In genomic region chr17:77892469-77893143, GRCh38 we compare ENCODE assay signal across 12 cellular contexts.
A peak's percentile ranks its signal among the peaks of the same experiment; 100 is the strongest.
DNase-seq lines count a peak whose midpoint lies in the region; ATAC-seq, FAIRE-seq and TF ChIP-seq lines count a peak whose summit lies in the region.
"Had no signal": no experiment of that assay in that cellular context is flagged by ENCODE, and none has a peak within 500 bp of the region (broad histone marks: within the 10 kb centered on the region; RNA-seq: fewer than 3 reads in every experiment).

No MANE protein-coding gene starts in this region.

- H3K27me3 ChIP-seq in BLaER1 treated with 17β-estradiol and CSF1 and Interleukin-3, amounts not matched to agents 10 nM and 100 nM: peaks cover 6 to 67% (median 18%) of the 10 kb centered on the region in 11 experiments
- H3K27me3 ChIP-seq in HepG2 (ENCODE audit: control insufficient read depth in 1 of 2, insufficient read depth in 2 of 2, low read length in 2 of 2): peaks cover 4 to 55% of the 10 kb centered on the region in 2 experiments; a peak in 4 of 5 replicates
- no peaks in the 10 kb centered on the region for H3K27me3 ChIP-seq in uterus

- no peak overlapping the region for H3K4me3 ChIP-seq in BLaER1 treated with 17β-estradiol and CSF1 and Interleukin-3, amounts not matched to agents 10 nM and 100 nM
- H3K4me3 ChIP-seq in HepG2 (replicated peaks in 1 of 3; ENCODE audit: insufficient read depth in 1 of 3, low read depth in 2 of 3, low read length in 3 of 3) (no peak overlapping the region), uterus (no peak overlapping the region)
- H3K4me3 ChIP-seq: SJCRH30 had no signal

- ATAC-seq in SK-N-SH treated with all-trans-retinoic acid at 6 μM for 48 hours (peak; percentile 38; the same call in 2 of the 3 replicates), HepG2 (peak; percentile 59)
- ATAC-seq in activated CD8-positive, alpha-beta memory T cell treated with anti-CD3 and anti-CD28 coated beads, Interleukin-2, amount 10 ng/mL, durations not matched to agents 7 days and 5 days: no peak
- ATAC-seq: activated T-helper 17 cell treated with anti-CD3 and anti-CD28 coated beads, Interleukin-2, amount 50 U/mL, for 72 hours; natural killer cell had no signal

- no peak for TF ChIP-seq POLR2A in HepG2 (IDR thresholded peaks at IDR 0.05; ENCODE audit: insufficient read depth in 1 of 2, low read depth in 2 of 2, low read length in 2 of 2)
- TF ChIP-seq POLR2A in uterus (IDR thresholded peaks at IDR 0.05): no peak

- H3K4me2 ChIP-seq in BLaER1 treated with 17β-estradiol and CSF1 and Interleukin-3, amounts not matched to agents 10 nM and 100 nM: peak overlapping the region in 8 of 11 experiments; percentile 27 to 63 (median 50); a peak in 13 of 22 replicates
- no peak overlapping the region for H3K4me2 ChIP-seq in HepG2 (ENCODE audit: low read depth, low read length)

- no peak overlapping the region for H3K9ac ChIP-seq in BLaER1 treated with 17β-estradiol and CSF1 and Interleukin-3, amounts not matched to agents 10 nM and 100 nM
- H3K9ac ChIP-seq in HepG2 (ENCODE audit: insufficient read depth, low read depth, low read length): no peak overlapping the region

- CTCF ChIA-PET in HepG2 (lab: Yijun Ruan, JAX; ENCODE audit: low intra/inter-chr PET ratio, low total read pairs): no interaction called here
- CTCF ChIA-PET in activated CD8-positive, alpha-beta memory T cell treated with anti-CD3 and anti-CD28 coated beads, Interleukin-2, amount 10 ng/mL, durations not matched to agents 7 days and 5 days (lab: Charles Lee): interaction anchor here (0.7 to 2.7 kb wide), 3 partner anchors 11 to 66 kb away, joined by 3 to 14 read pairs (median 4); partner anchors contain the start of gene TNRC6C

- no peak for DNase-seq in GM13977 (ENCODE audit: low spot score)
- DNase-seq in HepG2 (ENCODE audit: low spot score): peak; percentile 36
- no peak for DNase-seq in activated CD8-positive, alpha-beta memory T cell treated with anti-CD3 and anti-CD28 coated beads, Interleukin-2, amount 10 ng/mL, durations not matched to agents 7 days and 5 days
- no peak for DNase-seq in DMS153 (lab: John Stamatoyannopoulos, UW)
- DNase-seq in uterus: no peak
- no peak for DNase-seq in ureter (ENCODE audit: low spot score)
- DNase-seq: KG1, natural killer cell had no signal

- H2AFZ ChIP-seq in HepG2 (ENCODE audit: low read length): no peak overlapping the region

- FAIRE-seq in HepG2 (lab: Jason Lieb, UNC): peak; percentile 46

- POLR2A ChIA-PET in HepG2 (lab: Yijun Ruan, JAX): no interaction called here

- in situ Hi-C loops in GM13977 (cut with MboI; ENCODE audit: low pct_unique_long_range_greater_than_20kb, low sequenced_read_pairs, unreplicated experiment) (no loop called here), HepG2 (cut with HindIII; ENCODE audit: extremely low pct_ligation_motif_present, low pct_unique_long_range_greater_than_20kb) (no loop called here)

- H3K9me3 ChIP-seq in BLaER1 treated with 17β-estradiol and CSF1 and Interleukin-3, amounts not matched to agents 10 nM and 100 nM (replicated peaks in 1 of 11): no peaks in the 10 kb centered on the region
- H3K9me3 ChIP-seq in HepG2 (ENCODE audit: low read length) (no peaks in the 10 kb centered on the region), uterus (no peaks in the 10 kb centered on the region)
- H3K9me3 ChIP-seq: SJCRH30 had no signal

- 51% methylated on average over 14 of the region's 22 CpGs for WGBS in HepG2 (ENCODE audit: low lambda C conversion rate)

- H3K4me1 Mint-ChIP-seq in activated CD8-positive, alpha-beta memory T cell treated with anti-CD3 and anti-CD28 coated beads, Interleukin-2, amount 10 ng/mL, durations not matched to agents 7 days and 5 days: peaks cover 23% of the 10 kb centered on the region

- no peak overlapping the region for H3K27ac ChIP-seq in BLaER1 treated with 17β-estradiol and CSF1 and Interleukin-3, amounts not matched to agents 10 nM and 100 nM
- no peak overlapping the region for H3K27ac ChIP-seq in HepG2 (ENCODE audit: extremely low read length, insufficient read depth, low read length)
- no peak overlapping the region for H3K27ac ChIP-seq in uterus
- H3K27ac ChIP-seq: SJCRH30 had no signal

- no peak overlapping the region for H3K4me3 Mint-ChIP-seq in activated CD8-positive, alpha-beta memory T cell treated with anti-CD3 and anti-CD28 coated beads, Interleukin-2, amount 10 ng/mL, durations not matched to agents 7 days and 5 days
- H3K4me3 Mint-ChIP-seq: activated T-helper 17 cell treated with anti-CD3 and anti-CD28 coated beads, Interleukin-2, amount 50 U/mL, for 72 hours; natural killer cell had no signal

- no peaks in the 10 kb centered on the region for H3K79me2 ChIP-seq in HepG2 (ENCODE audit: insufficient read depth, low read length)

- no peak overlapping the region for H3K27ac Mint-ChIP-seq in activated CD8-positive, alpha-beta memory T cell treated with anti-CD3 and anti-CD28 coated beads, Interleukin-2, amount 10 ng/mL, durations not matched to agents 7 days and 5 days
- H3K27ac Mint-ChIP-seq: activated T-helper 17 cell treated with anti-CD3 and anti-CD28 coated beads, Interleukin-2, amount 50 U/mL, for 72 hours; natural killer cell had no signal

- H3K27me3 Mint-ChIP-seq in activated CD8-positive, alpha-beta memory T cell treated with anti-CD3 and anti-CD28 coated beads, Interleukin-2, amount 10 ng/mL, durations not matched to agents 7 days and 5 days: peaks cover 21% of the 10 kb centered on the region
- H3K27me3 Mint-ChIP-seq: activated T-helper 17 cell treated with anti-CD3 and anti-CD28 coated beads, Interleukin-2, amount 50 U/mL, for 72 hours had no signal

- BruUV-seq in HepG2 (replicated peaks; lab: Mats Ljungman, UMichigan): no TSS peak

- TF ChIP-seq EP300 in HepG2 (IDR thresholded peaks at IDR 0.05; ENCODE audit: low read depth in 2 of 2, low read length in 2 of 2) (no peak), HepG2 (CRISPR knock-in tag; IDR thresholded peaks at IDR 0.05; ENCODE audit: borderline replicate concordance) (no peak)

- H3K36me3 ChIP-seq in BLaER1 treated with 17β-estradiol and CSF1 and Interleukin-3, amounts not matched to agents 10 nM and 100 nM: no peaks in the 10 kb centered on the region
- no peaks in the 10 kb centered on the region for H3K36me3 ChIP-seq in HepG2 (replicated peaks in 1 of 2; ENCODE audit: control insufficient read depth in 1 of 2, insufficient read depth in 2 of 2, low read length in 2 of 2)
- no peaks in the 10 kb centered on the region for H3K36me3 ChIP-seq in uterus
- H3K36me3 ChIP-seq: SJCRH30 had no signal

- H3K36me3 Mint-ChIP-seq in activated CD8-positive, alpha-beta memory T cell treated with anti-CD3 and anti-CD28 coated beads, Interleukin-2, amount 10 ng/mL, durations not matched to agents 7 days and 5 days: no peaks in the 10 kb centered on the region
- H3K36me3 Mint-ChIP-seq: natural killer cell had no signal

- H3K9me3 Mint-ChIP-seq in activated CD8-positive, alpha-beta memory T cell treated with anti-CD3 and anti-CD28 coated beads, Interleukin-2, amount 10 ng/mL, durations not matched to agents 7 days and 5 days (ENCODE audit: low read depth): no peaks in the 10 kb centered on the region
- H3K9me3 Mint-ChIP-seq: activated T-helper 17 cell treated with anti-CD3 and anti-CD28 coated beads, Interleukin-2, amount 50 U/mL, for 72 hours; natural killer cell had no signal

- TF ChIP-seq CTCF in GM13977 (IDR thresholded peaks at IDR 0.05; ENCODE audit: extremely low read depth, insufficient read depth, missing control alignments): peak; percentile 35
- TF ChIP-seq CTCF in HepG2 (CRISPR knock-in tag; IDR thresholded peaks at IDR 0.05): peak; percentile 62
- TF ChIP-seq CTCF in uterus (IDR thresholded peaks at IDR 0.05): no peak

- peaks cover 14 to 63% (median 47%) of the 10 kb centered on the region in 10 experiments for H3K4me1 ChIP-seq in BLaER1 treated with 17β-estradiol and CSF1 and Interleukin-3, amounts not matched to agents 10 nM and 100 nM
- peaks cover 8% of the 10 kb centered on the region for H3K4me1 ChIP-seq in HepG2 (ENCODE audit: insufficient read depth, low read length)
- H3K4me1 ChIP-seq in uterus: peaks cover 0 to 3% of the 10 kb centered on the region in 2 donors
- H3K4me1 ChIP-seq: SJCRH30 had no signal

- intact Hi-C loops in HepG2 (cut with micrococcal nuclease; ENCODE audit: unreplicated experiment) (no loop called here), uterus (cut with DNase I; ENCODE audit: low total_unique reads) (no loop called here)

- peak; percentile 36 for TF ChIP-seq RAD21 in HepG2 (CRISPR knock-in tag; IDR thresholded peaks at IDR 0.05)

- peaks cover 0 to 14% (median 0%) of the 10 kb centered on the region in 11 experiments; a peak in 3 of 22 replicates for H4K20me1 ChIP-seq in BLaER1 treated with 17β-estradiol and CSF1 and Interleukin-3, amounts not matched to agents 10 nM and 100 nM
- H4K20me1 ChIP-seq in HepG2 (ENCODE audit: insufficient read depth, low read length): no peaks in the 10 kb centered on the region

TF ChIP-seq in SK-N-SH treated with all-trans-retinoic acid at 6 μM for 48 hours, 23 proteins besides CTCF, POLR2A, EP300 and RAD21 (continues in another document):
- TF ChIP-seq ISL1 (CRISPR knock-in tag; IDR thresholded peaks at IDR 0.05) (no peak), ARNTL (CRISPR knock-in tag; IDR thresholded peaks at IDR 0.05; ENCODE audit: borderline replicate concordance, low read depth) (no peak), PPARA (CRISPR knock-in tag; IDR thresholded peaks at IDR 0.05; ENCODE audit: borderline replicate concordance) (no peak), TOX (CRISPR knock-in tag; IDR thresholded peaks at IDR 0.05; ENCODE audit: borderline replicate concordance) (no peak), BACH2 (CRISPR knock-in tag; IDR thresholded peaks at IDR 0.05; ENCODE audit: borderline replicate concordance) (no peak), CSDC2 (CRISPR knock-in tag; IDR thresholded peaks at IDR 0.05) (no peak)

TF ChIP-seq in HepG2, 621 proteins besides CTCF, POLR2A, EP300 and RAD21 (continues in another document):
- TF ChIP-seq HMGXB4 (CRISPR knock-in tag; IDR thresholded peaks at IDR 0.05; ENCODE audit: borderline replicate concordance in 1 of 2, low read depth in 1 of 2) (0 out of 4 replicates have a peak, but pooled peaks of 1 of the 2 experiments have one; percentile 22), KDM3A (CRISPR knock-in tag; IDR thresholded peaks at IDR 0.05; ENCODE audit: low read depth) (no peak), ZNF350 (CRISPR knock-in tag; IDR thresholded peaks at IDR 0.05; ENCODE audit: borderline replicate concordance, low read depth) (no peak), SCMH1 (CRISPR knock-in tag; IDR thresholded peaks at IDR 0.05; ENCODE audit: borderline replicate concordance) (no peak)

Comparison
In these comparisons a context has a peak if more than half of its experiments do, and no peak if none do; other contexts are left out.
1. CTCF ChIP-seq: peak in GM13977 (single experiment) and HepG2 (single experiment); none in uterus (0 of 4).